8 cellular contexts compared by ENCODE assay signal in the genomic region with DNA sequence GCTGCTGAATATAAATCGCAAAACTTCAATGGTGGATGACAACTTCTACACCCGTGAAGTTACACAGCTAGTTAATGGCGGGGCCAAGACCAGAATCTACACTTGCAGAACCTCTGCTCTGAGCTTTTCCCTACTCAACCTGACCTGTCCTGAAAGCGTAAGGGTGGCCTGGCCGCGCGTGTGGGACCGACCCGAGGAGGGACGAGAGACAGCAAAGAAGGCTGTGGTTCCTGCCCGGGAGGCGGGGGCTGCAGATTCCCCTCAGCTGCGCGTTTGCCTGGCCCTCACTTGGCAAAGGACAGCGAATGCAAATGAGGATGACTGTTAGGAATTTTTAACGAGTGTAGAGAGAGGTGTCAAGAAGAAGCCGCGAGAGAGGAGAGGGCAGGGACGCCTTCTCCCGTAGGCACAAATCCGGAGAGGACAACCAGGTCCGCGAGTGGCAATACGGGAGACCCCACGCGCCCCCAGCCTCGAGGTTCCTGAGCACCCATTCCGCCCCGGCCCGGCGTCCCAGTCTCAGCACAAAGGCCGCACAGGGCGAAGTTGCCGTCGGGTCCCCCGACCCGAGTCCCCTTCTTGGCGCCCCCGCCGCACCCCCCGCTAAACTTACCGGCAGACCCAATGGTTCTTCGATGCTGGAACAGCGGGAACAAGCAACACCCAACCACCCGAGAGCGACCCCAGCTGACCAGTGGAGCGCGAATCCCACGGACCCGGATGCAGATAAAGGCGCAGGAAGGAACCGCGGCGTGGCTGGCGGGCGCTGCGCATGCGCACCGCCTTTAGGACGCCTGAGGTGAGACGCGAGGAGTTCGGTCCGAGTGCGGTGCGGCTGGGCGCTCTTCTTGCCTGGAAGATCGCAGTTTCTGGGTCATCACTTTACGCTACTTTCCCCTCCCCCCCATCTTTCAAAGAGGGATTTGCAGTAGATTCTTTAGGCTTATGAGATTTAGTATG. TPM values are rescaled to one million over a fixed set of nuclear protein-coding genes. Genes with fewer than 3 reads are reported as not detected.
DNase-seq lines count a peak whose midpoint lies in the region; ATAC-seq, FAIRE-seq and TF ChIP-seq lines count a peak whose summit lies in the region.

Gene GNPDA2 (minus strand): TSS at position 696 of the 960 bp plus-strand sequence. CDS start 4,349 bp downstream, outside the sequence.

- H3K27me3 ChIP-seq in BJ (ENCODE audit: control insufficient read depth, insufficient read depth, low read length) (no peaks in the 10 kb centered on the region), HepG2 (ENCODE audit: control insufficient read depth in 1 of 2, insufficient read depth in 2 of 2, low read length in 2 of 2) (no peaks in the 10 kb centered on the region; a peak in 1 of 5 replicates)

- 2% methylated on average over 37 of the region's 69 CpGs for WGBS in HepG2 (ENCODE audit: low lambda C conversion rate)

- TF ChIP-seq EP300 in HepG2 (IDR thresholded peaks at IDR 0.05; ENCODE audit: low read depth in 2 of 2, low read length in 2 of 2) (no peak), HepG2 (CRISPR knock-in tag; IDR thresholded peaks at IDR 0.05; ENCODE audit: borderline replicate concordance) (0 out of 2 replicates have a peak, but pooled peaks have one; percentile 25)

- no peaks in the 10 kb centered on the region for H3K36me3 ChIP-seq in BJ (ENCODE audit: control insufficient read depth, insufficient read depth, low read length)
- H3K36me3 ChIP-seq in HepG2 (replicated peaks in 1 of 2; ENCODE audit: control insufficient read depth in 1 of 2, insufficient read depth in 2 of 2, low read length in 2 of 2) = no peaks in the 10 kb centered on the region

- ATAC-seq in HG03460 (IDR thresholded peaks at IDR 0.05; ENCODE audit: unreplicated experiment) (peak; percentile 89), HepG2 (peak; percentile 96)

- H4K20me1 ChIP-seq in HepG2 (ENCODE audit: insufficient read depth, low read length) = no peaks in the 10 kb centered on the region

- peak within 1 kb of the TSS; percentile 69 for H3K9ac ChIP-seq in HepG2 (ENCODE audit: insufficient read depth, low read depth, low read length)

- H3K9me3 ChIP-seq in HepG2 (ENCODE audit: low read length) = no peaks in the 10 kb centered on the region

- peaks cover 9% of the 10 kb centered on the region for H3K79me2 ChIP-seq in HepG2 (ENCODE audit: insufficient read depth, low read length)

- H3K4me3 ChIP-seq in BJ (ENCODE audit: low read depth, low read length) = peak within 1 kb of the TSS; percentile 75
- peak within 1 kb of the TSS; percentile 66 to 82 (median 70) for H3K4me3 ChIP-seq in HepG2 (replicated peaks in 1 of 3; ENCODE audit: insufficient read depth in 1 of 3, low read depth in 2 of 3, low read length in 3 of 3)

- peak within 1 kb of the TSS; percentile 51 for H3K27ac ChIP-seq in HepG2 (ENCODE audit: extremely low read length, insufficient read depth, low read length)

- in situ Hi-C loops in HepG2 (cut with HindIII; ENCODE audit: extremely low pct_ligation_motif_present, low pct_unique_long_range_greater_than_20kb) = no loop called here

- CTCF ChIA-PET in BJ (lab: Yijun Ruan, JAX) (interaction anchor here (1.0 to 1.9 kb wide), 5 partner anchors 8 to 97 kb away, joined by 3 to 9 read pairs (median 4); partner anchors contain the start of gene GUF1), HepG2 (lab: Yijun Ruan, JAX; ENCODE audit: low intra/inter-chr PET ratio, low total read pairs) (no interaction called here)

- POLR2A ChIA-PET in BJ (lab: Charles Lee) (no interaction called here), HepG2 (lab: Yijun Ruan, JAX) (interaction anchor here (0.8 to 3.5 kb wide), 3 partner anchors 9 to 48 kb away, joined by 3 to 27 read pairs (median 13); partner anchors contain the start of gene GUF1)

- intact Hi-C loops in HepG2 (cut with micrococcal nuclease; ENCODE audit: unreplicated experiment) = loop anchor here (1.0 kb wide), 1 partner anchor 48 kb away; the partner anchor contains the start of gene GUF1

- H3K4me2 ChIP-seq in HepG2 (ENCODE audit: low read depth, low read length) = peak within 1 kb of the TSS; percentile 91

- FAIRE-seq in HepG2 (lab: Jason Lieb, UNC) = peak; percentile 4

- TF ChIP-seq POLR2A in HepG2 (IDR thresholded peaks at IDR 0.05; ENCODE audit: insufficient read depth in 1 of 2, low read depth in 2 of 2, low read length in 2 of 2) = peak; percentile 52 to 90

- peak; percentile 51 for DNase-seq in BJ (ENCODE audit: low read depth)
- DNase-seq in GM19240 (ENCODE audit: insufficient read length, low spot score) = peak; percentile 35
- DNase-seq in NCI-H524 treated with DMSO at 0.1 percent for 48 hours (lab: John Stamatoyannopoulos, UW) = peak; percentile 71
- DNase-seq in activated CD4-positive, alpha-beta T cell treated with anti-CD3 and anti-CD28 coated beads, Interleukin-2, amount 50 U/mL, for 24 hours (ENCODE audit: low read depth in 1 of 2, low spot score in 1 of 2) = peak; percentile 57 to 69
- peak; percentile 92 for DNase-seq in dermis blood vessel endothelial cell
- DNase-seq in HepG2 (ENCODE audit: low spot score) = peak; percentile 85
- peak; percentile 79 for DNase-seq in stimulated activated CD4-positive, alpha-beta T cell treated with anti-CD3 and anti-CD28 coated beads, Interleukin-4, amount 100 ng/mL, for 1 hour

- H2AFZ ChIP-seq in HepG2 (ENCODE audit: low read length) = peak within 1 kb of the TSS; percentile 99

- TF ChIP-seq CTCF in BJ (IDR thresholded peaks at IDR 0.05; ENCODE audit: insufficient read depth, low read depth, low read length) (peak; percentile 46), HepG2 (CRISPR knock-in tag; IDR thresholded peaks at IDR 0.05) (peak; percentile 79)

- H3K4me1 ChIP-seq in HepG2 (ENCODE audit: insufficient read depth, low read length) = peaks cover 16% of the 10 kb centered on the region; the same call in 1 of the 2 replicates

- TF ChIP-seq RAD21 in HepG2 (CRISPR knock-in tag; IDR thresholded peaks at IDR 0.05) = no peak

- BruUV-seq in HepG2 (replicated peaks; lab: Mats Ljungman, UMichigan) = TSS peak; percentile 70

TF ChIP-seq in HepG2, 621 proteins besides CTCF, POLR2A, EP300 and RAD21 (continues in another document):
- TF ChIP-seq ETV5 (CRISPR knock-in tag; IDR thresholded peaks at IDR 0.05; ENCODE audit: borderline replicate concordance) = peak; percentile 61
- TF ChIP-seq SIN3A (IDR thresholded peaks at IDR 0.05; ENCODE audit: borderline replicate concordance, low read depth, low read length) = peak; percentile 25; the same call in 1 of the 2 replicates
- TF ChIP-seq KDM2A (CRISPR knock-in tag; IDR thresholded peaks at IDR 0.05; ENCODE audit: borderline replicate concordance, low read depth) = peak; percentile 90
- TF ChIP-seq HIC2 (CRISPR knock-in tag; IDR thresholded peaks at IDR 0.05; ENCODE audit: low read depth) = peak; percentile 55
- TF ChIP-seq ZNF747 (CRISPR knock-in tag; IDR thresholded peaks at IDR 0.05; ENCODE audit: borderline replicate concordance) = peak; percentile 51; the same call in 1 of the 2 replicates

RNA-seq across cellular contexts. Expression of gene GNPDA2, which starts in this region (rescaled TPM):
- polyA plus RNA-seq in BJ (2011; rRNA removed) = 9.2 and 18.3 TPM in 2 replicates
- 6.4 and 6.7 TPM in 2 replicates for polyA minus RNA-seq in BJ (2011; rRNA and poly(A)+ RNA removed)
- total RNA-seq in dermis blood vessel endothelial cell = 17.0 and 18.3 TPM in 2 replicates
- total RNA-seq in HepG2 (2016; rRNA removed; fragmentation: Illumina TruSeq; extraction: Trizol) = 9.0 and 11.5 TPM in 2 replicates
- total RNA-seq in HepG2 (2016; cell fraction: cytosol; rRNA removed; fragmentation: Illumina TruSeq; extraction: Trizol; ENCODE audit: low read depth) = 1.6 and 2.8 TPM in 2 replicates
- total RNA-seq in HepG2 (2016; cell fraction: insoluble cytoplasmic fraction; rRNA removed; fragmentation: Illumina TruSeq; extraction: Trizol) = 8.2 and 10.8 TPM in 2 replicates
- 3.6 and 4.1 TPM in 2 replicates for total RNA-seq in HepG2 (2016; cell fraction: membrane; rRNA removed; fragmentation: Illumina TruSeq; extraction: Trizol)
- total RNA-seq in HepG2 (2016; cell fraction: nucleus; rRNA removed; fragmentation: Illumina TruSeq; extraction: Trizol) = 8.8 and 9.9 TPM in 2 replicates
- polyA plus RNA-seq in HepG2 (2011; rRNA removed) = 4.2 and 5.4 TPM in 2 replicates
- 1.9 and 3.1 TPM in 2 replicates for polyA plus RNA-seq in HepG2 (2011; cell fraction: cytosol; rRNA removed)
- polyA plus RNA-seq in HepG2 (2011; cell fraction: nucleus; rRNA removed) = 1.6 and 2.1 TPM in 2 replicates
- 5.3 and 6.8 TPM in 2 replicates for polyA plus RNA-seq in HepG2 (2012)
- 0.99 and 1.2 TPM in 2 replicates for polyA plus RNA-seq in HepG2 (2016; cell fraction: cytosol; fragmentation: Illumina TruSeq; extraction: Trizol; ENCODE audit: low read depth)
- polyA plus RNA-seq in HepG2 (2016; cell fraction: insoluble cytoplasmic fraction; fragmentation: Illumina TruSeq; extraction: Trizol; ENCODE audit: low read depth) = 8.0 and 9.2 TPM in 2 replicates
- polyA plus RNA-seq in HepG2 (2016; cell fraction: membrane; fragmentation: Illumina TruSeq; extraction: Trizol; ENCODE audit: low read depth) = 2.6 TPM in 2 replicates
- 8.5 and 8.6 TPM in 2 replicates for polyA plus RNA-seq in HepG2 (2016; cell fraction: nucleus; fragmentation: Illumina TruSeq; extraction: Trizol; ENCODE audit: insufficient read depth, low read depth)
- 3.6 and 8.7 TPM in 2 replicates for polyA minus RNA-seq in HepG2 (2011; rRNA and poly(A)+ RNA removed; ENCODE audit: low replicate concordance)
- 3.3 and 3.5 TPM in 2 replicates for polyA minus RNA-seq in HepG2 (2011; cell fraction: cytosol; rRNA and poly(A)+ RNA removed)
- polyA minus RNA-seq in HepG2 (2011; cell fraction: nucleus; rRNA and poly(A)+ RNA removed) = 15.5 and 17.8 TPM in 2 replicates

Comparison
In these comparisons a context has a peak if more than half of its experiments do, and no peak if none do; other contexts are left out.
1. Peak in every context shown above with its lines: DNase-seq, ATAC-seq, H3K4me3 ChIP-seq and H3K27ac ChIP-seq.
2. DNase-seq: peak in every context shown above with its lines; median percentile 92 in dermis blood vessel endothelial cell; 85 in HepG2; 79 in stimulated activated CD4-positive, alpha-beta T cell treated with anti-CD3 and anti-CD28 coated beads, Interleukin-4, amount 100 ng/mL, for 1 hour; 71 in NCI-H524 treated with DMSO at 0.1 percent for 48 hours; 63 in activated CD4-positive, alpha-beta T cell treated with anti-CD3 and anti-CD28 coated beads, Interleukin-2, amount 50 U/mL, for 24 hours; 51 in BJ; 35 in GM19240.